Comparison of ENCODE assay signal across 2 cellular contexts in genomic region chr6:30654798-30655742, GRCh38.
TF ChIP-seq lines count a peak whose summit lies in the region.

No MANE protein-coding gene starts in this region.

TF ChIP-seq in A549, 52 proteins besides CTCF, POLR2A, EP300 and RAD21:
- no peak for TF ChIP-seq RCOR1 (IDR thresholded peaks at IDR 0.05; ENCODE audit: low read depth, low read length)
- peak; percentile 75 for TF ChIP-seq MAFK (IDR thresholded peaks at IDR 0.05; ENCODE audit: partially characterized antibody)

TF ChIP-seq in HepG2, 621 proteins besides CTCF, POLR2A, EP300 and RAD21 (continues in another document):
- TF ChIP-seq GABPA (IDR thresholded peaks at IDR 0.05; ENCODE audit: low read depth, low read length) (no peak), GABPA (CRISPR knock-in tag; IDR thresholded peaks at IDR 0.05; ENCODE audit: low read depth) (peak; percentile 76), NR2F6 (IDR thresholded peaks at IDR 0.05) (peak; percentile 82), NR2F6 (CRISPR knock-in tag; IDR thresholded peaks at IDR 0.05) (peak; percentile 92), E2F2 (CRISPR knock-in tag; IDR thresholded peaks at IDR 0.05; ENCODE audit: borderline replicate concordance) (no peak), ZNF569 (CRISPR knock-in tag; IDR thresholded peaks at IDR 0.05; ENCODE audit: borderline replicate concordance) (no peak), NR1H2 (CRISPR knock-in tag; IDR thresholded peaks at IDR 0.05; ENCODE audit: borderline replicate concordance, low read depth) (no peak), ZNF253 (CRISPR knock-in tag; IDR thresholded peaks at IDR 0.05; ENCODE audit: borderline replicate concordance) (no peak), ZNF317 (CRISPR knock-in tag; IDR thresholded peaks at IDR 0.05) (peak; percentile 63), HMG20A (CRISPR knock-in tag; IDR thresholded peaks at IDR 0.05; ENCODE audit: borderline replicate concordance) (peak; percentile 91; the same call in 1 of the 2 replicates), ZNF768 (CRISPR knock-in tag; IDR thresholded peaks at IDR 0.05) (no peak), ZNF615 (CRISPR knock-in tag; IDR thresholded peaks at IDR 0.05; ENCODE audit: borderline replicate concordance) (no peak), ZNF484 (CRISPR knock-in tag; IDR thresholded peaks at IDR 0.05; ENCODE audit: borderline replicate concordance, low read depth) (no peak), ZBTB25 (CRISPR knock-in tag; IDR thresholded peaks at IDR 0.05) (no peak), MBNL3 (CRISPR knock-in tag; conservative IDR thresholded peaks at IDR 0.05) (no peak), ZFP36L1 (CRISPR knock-in tag; IDR thresholded peaks at IDR 0.05) (no peak), ZNF343 (CRISPR knock-in tag; IDR thresholded peaks at IDR 0.05) (no peak; the same call in 1 of the 2 replicates), GPBP1L1 (CRISPR knock-in tag; IDR thresholded peaks at IDR 0.05) (no peak), ZNF333 (CRISPR knock-in tag; IDR thresholded peaks at IDR 0.05; ENCODE audit: borderline replicate concordance) (0 out of 2 replicates have a peak, but pooled peaks have one; percentile 1), ZFP82 (CRISPR knock-in tag; IDR thresholded peaks at IDR 0.05; ENCODE audit: borderline replicate concordance) (no peak), NAIF1 (CRISPR knock-in tag; IDR thresholded peaks at IDR 0.05; ENCODE audit: borderline replicate concordance) (no peak), ZNF546 (CRISPR knock-in tag; conservative IDR thresholded peaks at IDR 0.05) (peak; percentile 35; the same call in 1 of the 2 replicates), TGIF2 (CRISPR knock-in tag; IDR thresholded peaks at IDR 0.05) (peak; percentile 98), PBX3 (CRISPR knock-in tag; IDR thresholded peaks at IDR 0.05; ENCODE audit: borderline replicate concordance) (no peak), SP1 (IDR thresholded peaks at IDR 0.05) (no peak), SP1 (CRISPR knock-in tag; IDR thresholded peaks at IDR 0.05) (no peak), MXD4 (CRISPR knock-in tag; IDR thresholded peaks at IDR 0.05) (peak; percentile 96), ZNF878 (CRISPR knock-in tag; IDR thresholded peaks at IDR 0.05) (peak; percentile 79; the same call in 1 of the 2 replicates), MEIS1 (CRISPR knock-in tag; IDR thresholded peaks at IDR 0.05; ENCODE audit: borderline replicate concordance) (peak; percentile 99), GRHL1 (CRISPR knock-in tag; conservative IDR thresholded peaks at IDR 0.05) (no peak), TFE3 (CRISPR knock-in tag; IDR thresholded peaks at IDR 0.05) (peak; percentile 19; the same call in 1 of the 2 replicates), KLF9 (CRISPR knock-in tag; IDR thresholded peaks at IDR 0.05; ENCODE audit: low read depth) (peak; percentile 47; the same call in 1 of the 2 replicates), TERF1 (CRISPR knock-in tag; IDR thresholded peaks at IDR 0.05) (0 out of 2 replicates have a peak, but pooled peaks have one; percentile 56), CREM (IDR thresholded peaks at IDR 0.05) (peak; percentile 75), CREM (CRISPR knock-in tag; IDR thresholded peaks at IDR 0.05) (no peak)
- TF ChIP-seq, protein P1, sequence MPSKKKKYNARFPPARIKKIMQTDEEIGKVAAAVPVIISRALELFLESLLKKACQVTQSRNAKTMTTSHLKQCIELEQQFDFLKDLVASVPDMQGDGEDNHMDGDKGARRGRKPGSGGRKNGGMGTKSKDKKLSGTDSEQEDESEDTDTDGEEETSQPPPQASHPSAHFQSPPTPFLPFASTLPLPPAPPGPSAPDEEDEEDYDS (CRISPR knock-in tag; IDR thresholded peaks at IDR 0.05) = peak; percentile 32; the same call in 1 of the 2 replicates
- TF ChIP-seq, protein P2, sequence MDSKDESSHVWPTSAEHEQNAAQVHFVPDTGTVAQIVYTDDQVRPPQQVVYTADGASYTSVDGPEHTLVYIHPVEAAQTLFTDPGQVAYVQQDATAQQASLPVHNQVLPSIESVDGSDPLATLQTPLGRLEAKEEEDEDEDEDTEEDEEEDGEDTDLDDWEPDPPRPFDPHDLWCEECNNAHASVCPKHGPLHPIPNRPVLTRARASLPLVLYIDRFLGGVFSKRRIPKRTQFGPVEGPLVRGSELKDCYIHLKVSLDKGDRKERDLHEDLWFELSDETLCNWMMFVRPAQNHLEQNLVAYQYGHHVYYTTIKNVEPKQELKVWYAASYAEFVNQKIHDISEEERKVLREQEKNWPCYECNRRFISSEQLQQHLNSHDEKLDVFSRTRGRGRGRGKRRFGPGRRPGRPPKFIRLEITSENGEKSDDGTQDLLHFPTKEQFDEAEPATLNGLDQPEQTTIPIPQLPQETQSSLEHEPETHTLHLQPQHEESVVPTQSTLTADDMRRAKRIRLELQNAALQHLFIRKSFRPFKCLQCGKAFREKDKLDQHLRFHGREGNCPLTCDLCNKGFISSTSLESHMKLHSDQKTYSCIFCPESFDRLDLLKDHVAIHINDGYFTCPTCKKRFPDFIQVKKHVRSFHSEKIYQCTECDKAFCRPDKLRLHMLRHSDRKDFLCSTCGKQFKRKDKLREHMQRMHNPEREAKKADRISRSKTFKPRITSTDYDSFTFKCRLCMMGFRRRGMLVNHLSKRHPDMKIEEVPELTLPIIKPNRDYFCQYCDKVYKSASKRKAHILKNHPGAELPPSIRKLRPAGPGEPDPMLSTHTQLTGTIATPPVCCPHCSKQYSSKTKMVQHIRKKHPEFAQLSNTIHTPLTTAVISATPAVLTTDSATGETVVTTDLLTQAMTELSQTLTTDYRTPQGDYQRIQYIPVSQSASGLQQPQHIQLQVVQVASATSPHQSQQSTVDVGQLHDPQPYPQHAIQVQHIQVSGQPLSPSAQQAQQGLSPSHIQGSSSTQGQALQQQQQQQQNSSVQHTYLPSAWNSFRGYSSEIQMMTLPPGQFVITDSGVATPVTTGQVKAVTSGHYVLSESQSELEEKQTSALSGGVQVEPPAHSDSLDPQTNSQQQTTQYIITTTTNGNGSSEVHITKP (CRISPR knock-in tag; IDR thresholded peaks at IDR 0.05; ENCODE audit: low read depth) = peak; percentile 86
- TF ChIP-seq, protein P3, sequence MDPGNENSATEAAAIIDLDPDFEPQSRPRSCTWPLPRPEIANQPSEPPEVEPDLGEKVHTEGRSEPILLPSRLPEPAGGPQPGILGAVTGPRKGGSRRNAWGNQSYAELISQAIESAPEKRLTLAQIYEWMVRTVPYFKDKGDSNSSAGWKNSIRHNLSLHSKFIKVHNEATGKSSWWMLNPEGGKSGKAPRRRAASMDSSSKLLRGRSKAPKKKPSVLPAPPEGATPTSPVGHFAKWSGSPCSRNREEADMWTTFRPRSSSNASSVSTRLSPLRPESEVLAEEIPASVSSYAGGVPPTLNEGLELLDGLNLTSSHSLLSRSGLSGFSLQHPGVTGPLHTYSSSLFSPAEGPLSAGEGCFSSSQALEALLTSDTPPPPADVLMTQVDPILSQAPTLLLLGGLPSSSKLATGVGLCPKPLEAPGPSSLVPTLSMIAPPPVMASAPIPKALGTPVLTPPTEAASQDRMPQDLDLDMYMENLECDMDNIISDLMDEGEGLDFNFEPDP (CRISPR knock-in tag; conservative IDR thresholded peaks at IDR 0.05) = no peak
